Comparison of ENCODE assay signal across 12 cellular contexts in genomic region chr10:80466724-80467326, GRCh38. TPM values are rescaled to one million over a fixed set of nuclear protein-coding genes. Genes with fewer than 3 reads are reported as not detected.
A peak's percentile ranks its signal among the peaks of the same experiment; 100 is the strongest.
DNase-seq lines count a peak whose midpoint lies in the region; ATAC-seq, FAIRE-seq and TF ChIP-seq lines count a peak whose summit lies in the region.
"Had no signal": no experiment of that assay in that cellular context is flagged by ENCODE, and none has a peak within 500 bp of the region (broad histone marks: within the 10 kb centered on the region; RNA-seq: fewer than 3 reads in every experiment).

No MANE protein-coding gene starts in this region.

- no peak for FAIRE-seq in small intestine (lab: Jason Lieb, UNC)
- FAIRE-seq: TTC549 had no signal

- H3K4me3 ChIP-seq in testis (no peak overlapping the region), small intestine (ENCODE audit: low read depth in 1 of 2, low read length in 2 of 2) (peak overlapping the region in 1 of 2 donors; percentile 16)
- H3K4me3 ChIP-seq: hepatocyte had no signal

- peaks cover 97% of the 10 kb centered on the region for H3K4me1 Mint-ChIP-seq in activated T-cell treated with anti-CD3 and anti-CD28 coated beads, Interleukin-2, amount 50 U/mL, for 4 hours (ENCODE audit: low read depth)
- H3K4me1 Mint-ChIP-seq in activated naive CD8-positive, alpha-beta T cell treated with anti-CD3 and anti-CD28 coated beads, Interleukin-2, amount 50 U/mL, for 24 hours = peaks cover 96% of the 10 kb centered on the region
- peaks cover 59% of the 10 kb centered on the region for H3K4me1 Mint-ChIP-seq in memory B cell

- 66 to 69% methylated on average over 10 of the region's 10 CpGs for WGBS in testis, 2 donors
- WGBS in small intestine, 3 donors = 70 to 78% (median 72%) methylated on average over 10 of the region's 10 CpGs

- H3K9me3 ChIP-seq in testis (no peaks in the 10 kb centered on the region), small intestine (ENCODE audit: control insufficient read depth, low read depth) (no peaks in the 10 kb centered on the region)

- intact Hi-C loops in testis (cut with DNase I; ENCODE audit: low total_unique reads) = no loop called here

- no peak for ATAC-seq in activated T-cell treated with anti-CD3 and anti-CD28 coated beads, Interleukin-2, amount 50 U/mL, for 4 hours
- no peak for ATAC-seq in activated naive CD8-positive, alpha-beta T cell treated with anti-CD3 and anti-CD28 coated beads, Interleukin-2, amount 50 U/mL, for 24 hours
- ATAC-seq in memory B cell (ENCODE audit: low read depth) (no peak), GM19455 (IDR thresholded peaks at IDR 0.05; ENCODE audit: unreplicated experiment) (no peak)

- no peak for TF ChIP-seq CTCF in testis (IDR thresholded peaks at IDR 0.05)

- H3K27me3 ChIP-seq in testis (no peaks in the 10 kb centered on the region), small intestine (ENCODE audit: control insufficient read depth in 2 of 2, insufficient read depth in 2 of 2, low read length in 2 of 2) (no peaks in the 10 kb centered on the region)
- H3K27me3 ChIP-seq: hepatocyte had no signal

- TF ChIP-seq POLR2A in testis (IDR thresholded peaks at IDR 0.05) = no peak

- peak overlapping the region; percentile 79 for H3K27ac Mint-ChIP-seq in activated naive CD8-positive, alpha-beta T cell treated with anti-CD3 and anti-CD28 coated beads, Interleukin-2, amount 50 U/mL, for 24 hours
- H3K27ac Mint-ChIP-seq in memory B cell = peak overlapping the region; percentile 72

- peaks cover 13% of the 10 kb centered on the region for H3K36me3 Mint-ChIP-seq in activated T-cell treated with anti-CD3 and anti-CD28 coated beads, Interleukin-2, amount 50 U/mL, for 4 hours (ENCODE audit: insufficient read depth)
- peaks cover 15% of the 10 kb centered on the region for H3K36me3 Mint-ChIP-seq in activated naive CD8-positive, alpha-beta T cell treated with anti-CD3 and anti-CD28 coated beads, Interleukin-2, amount 50 U/mL, for 24 hours (ENCODE audit: low read depth)
- peaks cover 9% of the 10 kb centered on the region for H3K36me3 Mint-ChIP-seq in memory B cell

- H3K27ac ChIP-seq in testis = peak overlapping the region; percentile 73 to 86
- peak overlapping the region in 1 of 2 donors; percentile 94 for H3K27ac ChIP-seq in small intestine (ENCODE audit: low read depth in 1 of 2, low read length in 1 of 2)

- H3K4me3 Mint-ChIP-seq in activated T-cell treated with anti-CD3 and anti-CD28 coated beads, Interleukin-2, amount 50 U/mL, for 4 hours = peak overlapping the region; percentile 76
- peak overlapping the region; percentile 81 for H3K4me3 Mint-ChIP-seq in activated naive CD8-positive, alpha-beta T cell treated with anti-CD3 and anti-CD28 coated beads, Interleukin-2, amount 50 U/mL, for 24 hours
- no peak overlapping the region for H3K4me3 Mint-ChIP-seq in memory B cell

- H3K36me3 ChIP-seq in testis (ENCODE audit: low read depth, missing control alignments) (no peaks in the 10 kb centered on the region), small intestine (ENCODE audit: control insufficient read depth in 2 of 2, insufficient read depth in 2 of 2, low read length in 2 of 2) (no peaks in the 10 kb centered on the region)

- no peaks in the 10 kb centered on the region for H3K27me3 Mint-ChIP-seq in activated T-cell treated with anti-CD3 and anti-CD28 coated beads, Interleukin-2, amount 50 U/mL, for 4 hours (ENCODE audit: low read depth)
- no peaks in the 10 kb centered on the region for H3K27me3 Mint-ChIP-seq in activated naive CD8-positive, alpha-beta T cell treated with anti-CD3 and anti-CD28 coated beads, Interleukin-2, amount 50 U/mL, for 24 hours
- H3K27me3 Mint-ChIP-seq in memory B cell = no peaks in the 10 kb centered on the region

- H3K4me1 ChIP-seq in testis (peaks cover 82% of the 10 kb centered on the region), small intestine (ENCODE audit: control insufficient read depth in 2 of 2, insufficient read depth in 1 of 2, low read depth in 1 of 2, low read length in 1 of 2) (peaks cover 0 to 37% of the 10 kb centered on the region in 2 donors)

- H3K9me3 Mint-ChIP-seq in activated T-cell treated with anti-CD3 and anti-CD28 coated beads, Interleukin-2, amount 50 U/mL, for 4 hours = no peaks in the 10 kb centered on the region
- no peaks in the 10 kb centered on the region for H3K9me3 Mint-ChIP-seq in activated naive CD8-positive, alpha-beta T cell treated with anti-CD3 and anti-CD28 coated beads, Interleukin-2, amount 50 U/mL, for 24 hours
- no peaks in the 10 kb centered on the region for H3K9me3 Mint-ChIP-seq in memory B cell

- no peak for DNase-seq in activated T-cell treated with anti-CD3 and anti-CD28 coated beads, Interleukin-2, amount 50 U/mL, for 4 hours
- DNase-seq in activated T-cell treated with anti-CD3 and anti-CD28 coated beads for 4 hours (no peak), memory B cell (ENCODE audit: low spot score in 2 of 2) (no peak), testis (no peak), small intestine (no peak), SK-N-DZ (ENCODE audit: low spot score) (no peak)
- DNase-seq in activated naive CD8-positive, alpha-beta T cell treated with anti-CD3 and anti-CD28 coated beads, Interleukin-2, amount 50 U/mL, for 24 hours = no peak
- DNase-seq: NCI-H69, occipital lobe had no signal

RNA-seq across cellular contexts. Expression of gene TSPAN14, which starts 12.7 kb away (rescaled TPM):
- 10 to 100 TPM; 31.8 to 36.2 (median 35.0) TPM for total RNA-seq in activated T-cell treated with anti-CD3 and anti-CD28 coated beads, Interleukin-2, amount 50 U/mL, for 4 hours
- total RNA-seq in testis = 10 to 100 TPM; 61.4 to 64.6 TPM
- polyA plus RNA-seq in testis (ENCODE audit: insufficient read depth, low read depth, low replicate concordance) = 59.1 TPM
- 10 to 100 TPM in 1 of 3 donors, 1 to 10 TPM in 2; 7.4 to 56.5 (median 8.4) TPM for polyA plus RNA-seq in small intestine
- 34.6 and 36.3 TPM in 2 replicates for polyA plus RNA-seq in SK-N-DZ (2014; cell fraction: cytosol; rRNA removed)
- 16.0 and 16.4 TPM in 2 replicates for polyA plus RNA-seq in SK-N-DZ (2014; cell fraction: nucleus; rRNA removed)

RNA-seq across cellular contexts. Expression of gene PRXL2A, which starts 58.5 kb away (rescaled TPM):
- total RNA-seq in activated T-cell treated with anti-CD3 and anti-CD28 coated beads, Interleukin-2, amount 50 U/mL, for 4 hours = 10 to 100 TPM in 2 of 3 donors, 1 to 10 TPM in 1; 6.1 to 11.1 (median 10.8) TPM
- total RNA-seq in testis = 100 to 1,000 TPM; 102 to 104 TPM
- polyA plus RNA-seq in testis (ENCODE audit: insufficient read depth, low read depth, low replicate concordance) = 106 TPM
- 10 to 100 TPM; 40.9 to 58.6 (median 55.2) TPM for polyA plus RNA-seq in small intestine
- polyA plus RNA-seq in SK-N-DZ (2014; cell fraction: cytosol; rRNA removed) = 94.0 and 107 TPM in 2 replicates
- 19.5 and 26.8 TPM in 2 replicates for polyA plus RNA-seq in SK-N-DZ (2014; cell fraction: nucleus; rRNA removed)

Comparison
In these comparisons a context has a peak if more than half of its experiments do, and no peak if none do; other contexts are left out.
1. RNA of gene PRXL2A, which starts 58.5 kb away (total RNA-seq): 102 to 104 TPM in testis; 6.1 to 11.1 TPM in activated T-cell treated with anti-CD3 and anti-CD28 coated beads, Interleukin-2, amount 50 U/mL, for 4 hours; every median in the first group is over 4 times any median in the second.